8 cellular contexts compared by ENCODE assay signal in genomic region chr7:34430456-34430855, GRCh38.
A peak's percentile ranks its signal among the peaks of the same experiment; 100 is the strongest.
DNase-seq lines count a peak whose midpoint lies in the region; ATAC-seq and TF ChIP-seq lines count a peak whose summit lies in the region.

No MANE protein-coding gene starts in this region.

- H3K4me2 ChIP-seq in hepatocyte: no peak overlapping the region

- H4K20me1 ChIP-seq in hepatocyte (ENCODE audit: insufficient read depth, poor library complexity, severe bottlenecking): no peaks in the 10 kb centered on the region

- no peak overlapping the region for H3K27ac Mint-ChIP-seq in activated naive CD4-positive, alpha-beta T cell treated with anti-CD3 and anti-CD28 coated beads, Interleukin-2, amount 50 U/mL, for 72 hours
- no peak overlapping the region for H3K27ac Mint-ChIP-seq in natural killer cell treated with Interleukin-12 subunit alpha and Interleukin-12 subunit beta and Interleukin-15 and Interleukin-18, amount 100 ng/mL, for 72 hours

- no peak overlapping the region for H3K4me3 Mint-ChIP-seq in natural killer cell treated with Interleukin-12 subunit alpha and Interleukin-12 subunit beta and Interleukin-15 and Interleukin-18, amount 100 ng/mL, for 72 hours

- no peaks in the 10 kb centered on the region for H3K9me3 ChIP-seq in SJCRH30 (replicated peaks)
- no peaks in the 10 kb centered on the region for H3K9me3 ChIP-seq in hepatocyte (ENCODE audit: low read depth)

- H3K27me3 ChIP-seq in SJCRH30: no peaks in the 10 kb centered on the region; the same call in 1 of the 2 replicates
- H3K27me3 ChIP-seq in hepatocyte: no peaks in the 10 kb centered on the region

- H3K4me1 ChIP-seq in SJCRH30: no peaks in the 10 kb centered on the region
- H3K4me1 ChIP-seq in hepatocyte (ENCODE audit: insufficient read depth): no peaks in the 10 kb centered on the region

- no peak overlapping the region for H3K4me3 ChIP-seq in SJCRH30
- H3K4me3 ChIP-seq in hepatocyte: no peak overlapping the region

- H3K27ac ChIP-seq in SJCRH30 (no peak overlapping the region), hepatocyte (no peak overlapping the region)

- H3K36me3 Mint-ChIP-seq in activated naive CD4-positive, alpha-beta T cell treated with anti-CD3 and anti-CD28 coated beads, Interleukin-2, amount 50 U/mL, for 72 hours: peaks cover 9 to 24% of the 10 kb centered on the region in 2 donors
- peaks cover 15% of the 10 kb centered on the region for H3K36me3 Mint-ChIP-seq in natural killer cell treated with Interleukin-12 subunit alpha and Interleukin-12 subunit beta and Interleukin-15 and Interleukin-18, amount 100 ng/mL, for 72 hours

- no peaks in the 10 kb centered on the region for H3K4me1 Mint-ChIP-seq in natural killer cell treated with Interleukin-12 subunit alpha and Interleukin-12 subunit beta and Interleukin-15 and Interleukin-18, amount 100 ng/mL, for 72 hours (ENCODE audit: low read depth in 2 of 2)

- peak; percentile 65 for DNase-seq in AG20443 (ENCODE audit: low spot score)
- peak; percentile 15 for DNase-seq in GM20000 (ENCODE audit: low spot score)
- peak; percentile 11 to 28 for DNase-seq in SJCRH30
- peak; percentile 38 for DNase-seq in hepatocyte (ENCODE audit: low spot score)
- DNase-seq in stimulated activated CD4-positive, alpha-beta T cell treated with anti-CD3 and anti-CD28 coated beads, Interleukin-12 subunit alpha, Interleukin-12 subunit beta, amount 100 ng/mL, for 4 hours: no peak
- no peak for DNase-seq in activated naive CD4-positive, alpha-beta T cell treated with anti-CD3 and anti-CD28 coated beads, Interleukin-2, amount 50 U/mL, for 72 hours (ENCODE audit: low spot score in 2 of 2)
- no peak for DNase-seq in natural killer cell treated with Interleukin-12 subunit alpha and Interleukin-12 subunit beta and Interleukin-15 and Interleukin-18, amount 100 ng/mL, for 72 hours (ENCODE audit: low spot score)

- peaks cover 26 to 33% of the 10 kb centered on the region in 2 donors for H3K9me3 Mint-ChIP-seq in activated naive CD4-positive, alpha-beta T cell treated with anti-CD3 and anti-CD28 coated beads, Interleukin-2, amount 50 U/mL, for 72 hours
- peaks cover 22% of the 10 kb centered on the region for H3K9me3 Mint-ChIP-seq in natural killer cell treated with Interleukin-12 subunit alpha and Interleukin-12 subunit beta and Interleukin-15 and Interleukin-18, amount 100 ng/mL, for 72 hours

- TF ChIP-seq CTCF in GM20000 (IDR thresholded peaks at IDR 0.05; ENCODE audit: extremely low read depth, missing control alignments) (no peak), hepatocyte (IDR thresholded peaks at IDR 0.05; ENCODE audit: poor library complexity) (peak; percentile 53)

- H3K36me3 ChIP-seq in SJCRH30: no peaks in the 10 kb centered on the region
- no peaks in the 10 kb centered on the region for H3K36me3 ChIP-seq in hepatocyte (replicated peaks; ENCODE audit: insufficient read depth, low read depth)

- no peaks in the 10 kb centered on the region for H3K27me3 Mint-ChIP-seq in natural killer cell treated with Interleukin-12 subunit alpha and Interleukin-12 subunit beta and Interleukin-15 and Interleukin-18, amount 100 ng/mL, for 72 hours

- ATAC-seq in HG03442 (IDR thresholded peaks at IDR 0.05; ENCODE audit: unreplicated experiment): no peak
- ATAC-seq in activated naive CD4-positive, alpha-beta T cell treated with anti-CD3 and anti-CD28 coated beads, Interleukin-2, amount 50 U/mL, for 72 hours: no peak
- ATAC-seq in natural killer cell treated with Interleukin-12 subunit alpha and Interleukin-12 subunit beta and Interleukin-15 and Interleukin-18, amount 100 ng/mL, for 72 hours: no peak

- H3K79me2 ChIP-seq in hepatocyte: no peaks in the 10 kb centered on the region

- no peaks in the 10 kb centered on the region for H3K9me2 ChIP-seq in hepatocyte (replicated peaks; ENCODE audit: insufficient read depth)

- H2AFZ ChIP-seq in hepatocyte: no peak overlapping the region

- 80% methylated on average over 4 of the region's 4 CpGs for WGBS in hepatocyte (ENCODE audit: low lambda C conversion rate, missing lambda C conversion rate)

Comparison
In these comparisons a context has a peak if more than half of its experiments do, and no peak if none do; other contexts are left out.
1. DNase-seq: peak in AG20443 (single experiment), GM20000 (single experiment), SJCRH30 (2 of 2) and hepatocyte (single experiment); none in stimulated activated CD4-positive, alpha-beta T cell treated with anti-CD3 and anti-CD28 coated beads, Interleukin-12 subunit alpha, Interleukin-12 subunit beta, amount 100 ng/mL, for 4 hours (single experiment), activated naive CD4-positive, alpha-beta T cell treated with anti-CD3 and anti-CD28 coated beads, Interleukin-2, amount 50 U/mL, for 72 hours (0 of 2) and natural killer cell treated with Interleukin-12 subunit alpha and Interleukin-12 subunit beta and Interleukin-15 and Interleukin-18, amount 100 ng/mL, for 72 hours (single experiment).